8 cellular contexts compared by ENCODE assay signal in genomic region chr11:118883368-118884071, GRCh38. TPM values are rescaled to one million over a fixed set of nuclear protein-coding genes. Genes with fewer than 3 reads are reported as not detected.
A peak's percentile ranks its signal among the peaks of the same experiment; 100 is the strongest.
DNase-seq lines count a peak whose midpoint lies in the region; ATAC-seq, FAIRE-seq and TF ChIP-seq lines count a peak whose summit lies in the region.

TSS of gene CXCR5 (plus strand) at chr11:118883892. CDS start at chr11:118883942, 50 bp downstream.

- TF ChIP-seq EP300 in GM12878 (IDR thresholded peaks at IDR 0.05; ENCODE audit: borderline replicate concordance in 1 of 2, control insufficient read depth in 1 of 2, low read depth in 2 of 2, low read length in 2 of 2) = no peak

- H3K9me1 ChIP-seq in IMR-90 (ENCODE audit: insufficient read depth, low read length) = peaks cover 10% of the 10 kb centered on the region

- H3K4me3 ChIP-seq in CD4-positive, alpha-beta memory T cell (ENCODE audit: low read length in 2 of 2) = peak within 1 kb of the TSS; percentile 34 to 51
- no peak within 1 kb of the TSS for H3K4me3 ChIP-seq in IMR-90 (ENCODE audit: insufficient read depth, low read depth, low read length)
- peak within 1 kb of the TSS; percentile 13; the same call in 1 of the 2 replicates for H3K4me3 ChIP-seq in GM12878

- SMC1A ChIA-PET in GM12878 (lab: Charles Lee; ENCODE audit: uncharacterized antibody, unreplicated experiment) = interaction anchor here (0.7 to 2.7 kb wide), 30 partner anchors 9 to 194 kb away, joined by 3 to 26 read pairs (median 5); no protein-coding TSS in a partner anchor

- no peak within 1 kb of the TSS for H4K5ac ChIP-seq in IMR-90 (ENCODE audit: low read depth, low read length)

- H3K9ac ChIP-seq in IMR-90 (ENCODE audit: low read depth, low read length) (no peak within 1 kb of the TSS), GM12878 (ENCODE audit: control insufficient read depth, insufficient read depth, low read length) (no peak within 1 kb of the TSS; the same call in 1 of the 2 replicates)

- no peaks in the 10 kb centered on the region for H3K9me3 ChIP-seq in CD4-positive, alpha-beta memory T cell (ENCODE audit: control insufficient read depth in 1 of 2, low read length in 2 of 2)
- H3K9me3 ChIP-seq in IMR-90 (ENCODE audit: control insufficient read depth, insufficient read depth, low read length) = no peaks in the 10 kb centered on the region
- H3K9me3 ChIP-seq in GM12878 (replicated peaks; ENCODE audit: control insufficient read depth, insufficient read depth, low read length) = no peaks in the 10 kb centered on the region

- in situ Hi-C loops in IMR-90 (cut with MboI; ENCODE audit: low sequenced_read_pairs) (no loop called here), GM12878 (cut with MboI) (no loop called here)

- H3K23ac ChIP-seq in IMR-90 (ENCODE audit: low read depth, low read length) = no peak within 1 kb of the TSS

- dilution Hi-C loops in IMR-90 (cut with HindIII; ENCODE audit: low sequenced_read_pairs, unreplicated experiment) = no loop called here

- peak within 1 kb of the TSS; percentile 91 to 97 (median 94) for H3K27ac Mint-ChIP-seq in CD4-positive, alpha-beta memory T cell

- H3K18ac ChIP-seq in IMR-90 (ENCODE audit: low read depth, low read length) = no peak within 1 kb of the TSS

- peaks cover 46 to 87% (median 60%) of the 10 kb centered on the region in 4 donors for H3K4me1 Mint-ChIP-seq in CD4-positive, alpha-beta memory T cell

- no peaks in the 10 kb centered on the region for H3K36me3 ChIP-seq in CD4-positive, alpha-beta memory T cell (ENCODE audit: insufficient read depth, low read length)
- no peaks in the 10 kb centered on the region for H3K36me3 ChIP-seq in IMR-90 (ENCODE audit: control insufficient read depth, insufficient read depth, low read length)
- no peaks in the 10 kb centered on the region for H3K36me3 ChIP-seq in GM12878 (ENCODE audit: control insufficient read depth in 2 of 2, insufficient read depth in 2 of 2, low read length in 1 of 2)

- H2BK20ac ChIP-seq in IMR-90 (ENCODE audit: low read depth, low read length) = no peak within 1 kb of the TSS

- H2AFZ ChIP-seq in IMR-90 (replicated peaks; ENCODE audit: low read length, poor library complexity) (no peak within 1 kb of the TSS), GM12878 (ENCODE audit: control insufficient read depth, low read depth, low read length) (peak within 1 kb of the TSS; percentile 4; the same call in 1 of the 2 replicates)

- H4K20me1 ChIP-seq in IMR-90 (ENCODE audit: insufficient read depth, low read length) (no peaks in the 10 kb centered on the region), GM12878 (ENCODE audit: control insufficient read depth, insufficient read depth) (no peaks in the 10 kb centered on the region)

- peaks cover 0 to 2% (median 0%) of the 10 kb centered on the region in 8 donors for H3K9me3 Mint-ChIP-seq in CD4-positive, alpha-beta memory T cell

- H3K79me1 ChIP-seq in IMR-90 (ENCODE audit: low read depth in 1 of 2, low read length in 2 of 2) = peaks cover 0 to 6% of the 10 kb centered on the region in 2 experiments; a peak in 2 of 4 replicates

- CTCF ChIA-PET in CD4-positive, alpha-beta memory T cell (lab: Charles Lee; ENCODE audit: partially characterized antibody) = interaction anchor here (0.7 to 2.4 kb wide), 13 partner anchors 8 to 1082 kb away, joined by 3 to 16 read pairs (median 4); partner anchors contain the start of gene DDX6
- CTCF ChIA-PET in IMR-90 (lab: Yijun Ruan, JAX) (interaction anchor here (0.5 to 1.0 kb wide), 3 partner anchors 8 to 38 kb away, joined by 3 read pairs; no protein-coding TSS in a partner anchor), GM12878 (lab: Yijun Ruan, JAX) (interaction anchor here (0.6 to 1.9 kb wide), 24 partner anchors 11 to 194 kb away, joined by 3 to 19 read pairs (median 4); partner anchors contain the start of genes BCL9L and DDX6)

- FAIRE-seq in GM12878 (lab: Jason Lieb, UNC) (peak; percentile 18), HTR-8/SVneo (lab: Jason Lieb, UNC) (no peak)

- H2BK5ac ChIP-seq in IMR-90 (ENCODE audit: low read depth, low read length, poor library complexity, severe bottlenecking) = no peak within 1 kb of the TSS

- H3K36me3 Mint-ChIP-seq in CD4-positive, alpha-beta memory T cell = no peaks in the 10 kb centered on the region

- H2AK5ac ChIP-seq in IMR-90 (ENCODE audit: low read depth, low read length) = no peak within 1 kb of the TSS

- no peaks in the 10 kb centered on the region for H3K27me3 Mint-ChIP-seq in CD4-positive, alpha-beta memory T cell

- H3K79me2 ChIP-seq in GM12878 (ENCODE audit: control insufficient read depth, insufficient read depth, low read length) = no peaks in the 10 kb centered on the region

- H3K27ac ChIP-seq in CD4-positive, alpha-beta memory T cell (ENCODE audit: low read depth, low read length) = peak within 1 kb of the TSS; percentile 64
- no peak within 1 kb of the TSS for H3K27ac ChIP-seq in IMR-90 (ENCODE audit: insufficient read depth, low read length)
- H3K27ac ChIP-seq in GM12878 (ENCODE audit: control insufficient read depth, insufficient read depth) = no peak within 1 kb of the TSS

- TF ChIP-seq CTCF in IMR-90 (conservative IDR thresholded peaks at IDR 0.05; ENCODE audit: low read depth, low read length) = no peak
- peak in 2 of 3 experiments; percentile 8 to 27; a peak in 2 of 6 replicates for TF ChIP-seq CTCF in GM12878 (IDR thresholded peaks at IDR 0.05 in 2 of 3, conservative IDR thresholded peaks at IDR 0.05 in 1 of 3; ENCODE audit: control insufficient read depth in 2 of 3, extremely low read depth in 1 of 3, insufficient read depth in 1 of 3, low read depth in 3 of 3, low read length in 3 of 3)

- H2BK15ac ChIP-seq in IMR-90 (ENCODE audit: low read depth, low read length) = no peak within 1 kb of the TSS

- H4K8ac ChIP-seq in IMR-90 (ENCODE audit: low read depth in 2 of 2, low read length in 2 of 2) = no peak within 1 kb of the TSS

- H3K4ac ChIP-seq in IMR-90 (ENCODE audit: low read depth, low read length) = no peak within 1 kb of the TSS

- no peak within 1 kb of the TSS for H4K91ac ChIP-seq in IMR-90 (ENCODE audit: insufficient read depth, low read depth, low read length)

- BruUV-seq in IMR-90 (replicated peaks; lab: Mats Ljungman, UMichigan) = no TSS peak
- BruUV-seq in GM12878 (replicated peaks; lab: Mats Ljungman, UMichigan) = no TSS peak

- 75% methylated on average over 3 of the region's 16 CpGs; no CpG with 5 or more reads in 1 of the 2 experiments for WGBS in IMR-90 (ENCODE audit: extremely low coverage in 2 of 2, insufficient read length in 1 of 2), 2 experiments
- 5% methylated on average over 16 of the region's 16 CpGs for WGBS in GM12878 (ENCODE audit: insufficient coverage, insufficient replicate concordance, low lambda C conversion rate, missing lambda C conversion rate)

- no peaks in the 10 kb centered on the region for H3K27me3 ChIP-seq in CD4-positive, alpha-beta memory T cell (ENCODE audit: insufficient read depth, low read length)
- no peaks in the 10 kb centered on the region for H3K27me3 ChIP-seq in IMR-90 (ENCODE audit: control insufficient read depth, insufficient read depth, low read length)
- H3K27me3 ChIP-seq in GM12878 (replicated peaks in 1 of 2; ENCODE audit: control insufficient read depth in 2 of 2, insufficient read depth in 2 of 2, low read length in 1 of 2) = peaks cover 3 to 9% of the 10 kb centered on the region in 2 experiments; a peak in 2 of 4 replicates

- ATAC-seq in GM21367 (IDR thresholded peaks at IDR 0.05; ENCODE audit: unreplicated experiment) (peak; percentile 64), IMR-90 (ENCODE audit: low read depth) (no peak), GM12878 (peak; percentile 81)

- H3K4me3 Mint-ChIP-seq in CD4-positive, alpha-beta memory T cell = peak within 1 kb of the TSS; percentile 76 to 91 (median 87)

- intact Hi-C loops in CD4-positive, alpha-beta memory T cell (cut with micrococcal nuclease) = no loop called here
- intact Hi-C loops in IMR-90 (cut with micrococcal nuclease) (no loop called here), GM12878 (cut with micrococcal nuclease; ENCODE audit: unreplicated experiment) (no loop called here)

- TF ChIP-seq POLR2A in IMR-90 (IDR thresholded peaks at IDR 0.05; ENCODE audit: low read depth, low read length) (no peak), GM12878 (IDR thresholded peaks at IDR 0.05; ENCODE audit: low read depth, low read length) (peak; percentile 58)

- H2BK120ac ChIP-seq in IMR-90 (ENCODE audit: low read depth, low read length) = no peak within 1 kb of the TSS

- peak; percentile 44 to 73 (median 51) for DNase-seq in CD4-positive, alpha-beta memory T cell
- DNase-seq in IMR-90 = peak; percentile 35
- no peak for DNase-seq in GM12878 (ENCODE audit: low read depth, low spot score)
- DNase-seq in HTR-8/SVneo (ENCODE audit: insufficient read length, low spot score) = no peak
- no peak for DNase-seq in AML-193 (lab: John Stamatoyannopoulos, UW)
- DNase-seq in NCI-H748 (lab: John Stamatoyannopoulos, UW; ENCODE audit: unreplicated experiment) = no peak
- DNase-seq in NCI-H2227 treated with DMSO at 0.1 percent for 48 hours (lab: John Stamatoyannopoulos, UW) = no peak

- H2AK9ac ChIP-seq in IMR-90 (replicated peaks; ENCODE audit: low read depth, low read length, poor library complexity) = peak within 1 kb of the TSS; percentile 9

- H3K4me2 ChIP-seq in IMR-90 (ENCODE audit: low read depth, low read length) (no peak within 1 kb of the TSS), GM12878 (ENCODE audit: control insufficient read depth, insufficient read depth) (peak within 1 kb of the TSS; percentile 12)

- TF ChIP-seq RAD21 in IMR-90 (IDR thresholded peaks at IDR 0.05; ENCODE audit: low read length) (no peak), GM12878 (IDR thresholded peaks at IDR 0.05; ENCODE audit: insufficient read depth, low read depth, low read length) (peak; percentile 30; the same call in 1 of the 2 replicates)

- H3K56ac ChIP-seq in IMR-90 (ENCODE audit: extremely low read depth, insufficient read depth, low read length) = no peak within 1 kb of the TSS

- RAD21 ChIA-PET in GM12878 (lab: Charles Lee; ENCODE audit: unreplicated experiment) = interaction anchor here (0.7 to 4.8 kb wide), 24 partner anchors 9 to 193 kb away, joined by 3 to 66 read pairs (median 4); partner anchors contain the start of genes BCL9L and DDX6

- no peak within 1 kb of the TSS for H3K14ac ChIP-seq in IMR-90 (replicated peaks; ENCODE audit: low read depth, low read length)

- POLR2A ChIA-PET in CD4-positive, alpha-beta memory T cell (lab: Charles Lee; ENCODE audit: partially characterized antibody) = interaction anchor here (0.8 to 2.5 kb wide), 9 partner anchors 8 to 572 kb away, joined by 3 to 27 read pairs (median 5); partner anchors contain the start of genes CENATAC, RPS25 and TRAPPC4
- POLR2A ChIA-PET in IMR-90 (lab: Charles Lee; ENCODE audit: unreplicated experiment) = no interaction called here
- POLR2A ChIA-PET in GM12878 (lab: Charles Lee) = interaction anchor here (0.6 to 2.4 kb wide), 21 partner anchors 9 to 640 kb away, joined by 3 to 22 read pairs (median 4); partner anchors contain the start of genes DDX6 and PHLDB1

- H3K4me1 ChIP-seq in CD4-positive, alpha-beta memory T cell (ENCODE audit: insufficient read depth, low read length) = peaks cover 70% of the 10 kb centered on the region
- H3K4me1 ChIP-seq in IMR-90 (ENCODE audit: control insufficient read depth, insufficient read depth, low read length) (peaks cover 11% of the 10 kb centered on the region), GM12878 (ENCODE audit: control insufficient read depth, insufficient read depth, low read length) (peaks cover 43% of the 10 kb centered on the region)

RNA-seq across cellular contexts. Expression of gene CXCR5, which starts in this region (rescaled TPM):
- 10 to 100 TPM; 21.1 to 21.5 TPM for total RNA-seq in CD4-positive, alpha-beta memory T cell
- polyA plus RNA-seq in CD4-positive, alpha-beta memory T cell = 10 to 100 TPM in 1 of 2 donors, 1 to 10 TPM in 1; 7.9 to 18.2 TPM
- total RNA-seq in IMR-90 (2012; rRNA removed) (not detected in 2 replicates), GM12878 (2014; rRNA removed) (0.27 and 0.56 TPM in 2 replicates), GM12878 (2014; rRNA removed; fragmentation: Illumina TruSeq; extraction: Trizol) (0.18 and 0.22 TPM in 2 replicates), GM12878 (2021) (0.44 and 0.45 TPM in 2 replicates)
- polyA plus RNA-seq in IMR-90 (2012; rRNA removed) (not detected in 2 replicates), GM12878 (2011; rRNA removed) (0.10 and 0.14 TPM in 2 replicates), GM12878 (2014; fragmentation: Illumina TruSeq; extraction: Trizol) (0.06 and 0.15 TPM in 2 replicates), GM12878 (2014; fragmentation: Nextera tagmentation; extraction: Ambion mirVana) (under 1 TPM; 0.03 to 0.11 TPM), GM12878 (2014; rRNA removed) (0.15 and 0.28 TPM in 2 replicates), GM12878 (2016; fragmentation: Nextera tagmentation; extraction: Ambion mirVana) (under 1 TPM; 0.44 to 0.63 TPM)
- polyA plus RNA-seq in IMR-90 (2012; cell fraction: cytosol; rRNA removed) = not detected in 2 replicates
- 0.02 TPM in 1 of 2 replicates, not detected in the other for polyA plus RNA-seq in IMR-90 (2012; cell fraction: nucleus; rRNA removed; ENCODE audit: low replicate concordance)
- total RNA-seq in GM12878 (2013; cell fraction: nucleolus; rRNA removed) = 2.3 and 2.7 TPM in 2 replicates
- 1.7 TPM for polyA plus RNA-seq in GM12878 (2011; ENCODE audit: low read depth)
- 0.36 and 0.43 TPM in 2 replicates for polyA plus RNA-seq in GM12878 (2011; cell fraction: cytosol; rRNA removed)
- polyA plus RNA-seq in GM12878 (2011; cell fraction: nucleus; rRNA removed) = 0.38 and 0.45 TPM in 2 replicates
- 3.2 and 3.5 TPM in 2 replicates for polyA plus RNA-seq in GM12878 (2012)
- 0.59 and 0.88 TPM in 2 replicates for polyA minus RNA-seq in GM12878 (2011; rRNA and poly(A)+ RNA removed)
- polyA minus RNA-seq in GM12878 (2011; cell fraction: cytosol; rRNA and poly(A)+ RNA removed) = 0.21 TPM in 1 of 2 replicates, not detected in the other
- 0.36 and 0.38 TPM in 2 replicates for polyA minus RNA-seq in GM12878 (2011; cell fraction: nucleus; rRNA and poly(A)+ RNA removed)

Comparison
In these comparisons a context has a peak if more than half of its experiments do, and no peak if none do; other contexts are left out.
1. RNA of gene CXCR5 (total RNA-seq): 21.1 to 21.5 TPM in CD4-positive, alpha-beta memory T cell; 0.18 to 2.7 TPM in GM12878 and not detected in IMR-90; every median in the first group is over 4 times any median in the second.
2. Peak in DNase-seq in IMR-90; RNA of the gene not detected or under 1 TPM.
3. DNase-seq: peak in CD4-positive, alpha-beta memory T cell (5 of 5); none in GM12878 (single experiment), HTR-8/SVneo (single experiment), AML-193 (0 of 2), NCI-H748 (single experiment) and NCI-H2227 treated with DMSO at 0.1 percent for 48 hours (single experiment).